Comparison of ENCODE assay signal across 8 cellular contexts in genomic region chr2:227471924-227472264, GRCh38. TPM values are rescaled to one million over a fixed set of nuclear protein-coding genes. Genes with fewer than 3 reads are reported as not detected.
DNase-seq lines count a peak whose midpoint lies in the region; FAIRE-seq and TF ChIP-seq lines count a peak whose summit lies in the region.

Gene AGFG1, plus strand, starts transcription at chr2:227472156. Its CDS starts 266 bp downstream, at chr2:227472422.

- H3K18ac ChIP-seq in neuronal stem cell (ENCODE audit: low read length), result peak within 1 kb of the TSS; percentile 97

- H2AFZ ChIP-seq in GM23248 (peak within 1 kb of the TSS; percentile 64; the same call in 1 of the 2 replicates), neuronal stem cell (ENCODE audit: low read length) (peak within 1 kb of the TSS; percentile 87)

- H3K4me2 ChIP-seq in GM23248 (ENCODE audit: unreplicated experiment) (peak within 1 kb of the TSS; percentile 97), neuronal stem cell (ENCODE audit: insufficient read depth, low read length, poor library complexity, severe bottlenecking) (peak within 1 kb of the TSS; percentile 78)

- peak within 1 kb of the TSS; percentile 68 for H3K23ac ChIP-seq in neuronal stem cell (ENCODE audit: low read depth, low read length, poor library complexity)

- H2BK120ac ChIP-seq in neuronal stem cell (ENCODE audit: low read depth, low read length), result no peak within 1 kb of the TSS

- H3K9ac ChIP-seq in GM23248 (peak within 1 kb of the TSS; percentile 95), neuronal stem cell (ENCODE audit: low read depth, low read length, poor library complexity) (peak within 1 kb of the TSS; percentile 97)

- peaks cover 9% of the 10 kb centered on the region for H3F3A ChIP-seq in GM23248 (ENCODE audit: insufficient read depth)

- H3K4me1 ChIP-seq in GM23248 (ENCODE audit: insufficient read depth) (peaks cover 33% of the 10 kb centered on the region), SJSA1 (replicated peaks) (peaks cover 16% of the 10 kb centered on the region), neuronal stem cell (ENCODE audit: control insufficient read depth in 2 of 2, insufficient read depth in 1 of 2, low read depth in 1 of 2, low read length in 2 of 2) (peaks cover 0 to 10% of the 10 kb centered on the region in 2 donors)

- peak within 1 kb of the TSS; percentile 53 for H2BK5ac ChIP-seq in neuronal stem cell (ENCODE audit: low read length)

- no peaks in the 10 kb centered on the region for H3K9me3 ChIP-seq in GM23248 (ENCODE audit: low read depth)
- H3K9me3 ChIP-seq in SJSA1 (replicated peaks), result no peaks in the 10 kb centered on the region
- no peaks in the 10 kb centered on the region for H3K9me3 ChIP-seq in neuronal stem cell (replicated peaks in 1 of 2; ENCODE audit: control insufficient read depth in 2 of 2, insufficient read depth in 1 of 2, low read depth in 1 of 2, low read length in 2 of 2)

- H2BK12ac ChIP-seq in neuronal stem cell (ENCODE audit: low read length), result no peak within 1 kb of the TSS

- H3K9me2 ChIP-seq in GM23248 (ENCODE audit: insufficient read depth), result no peaks in the 10 kb centered on the region

- H3K27ac ChIP-seq in GM23248 (peak within 1 kb of the TSS; percentile 77), SJSA1 (peak within 1 kb of the TSS; percentile 82), neuronal stem cell (replicated peaks; ENCODE audit: low read length) (peak within 1 kb of the TSS; percentile 78)

- WGBS in GM23248 (ENCODE audit: low coverage in 1 of 2, low lambda C conversion rate in 2 of 2, missing lambda C conversion rate in 2 of 2), 2 experiments, result 0% methylated on average over 13 to 20 of the region's 28 CpGs
- no CpG with 5 or more reads among the region's 28 CpGs for WGBS in neuronal stem cell (ENCODE audit: extremely low coverage in 2 of 2, insufficient read length in 2 of 2, insufficient replicate concordance in 1 of 2), 2 donors

- H3K4me3 ChIP-seq in GM23248, result peak within 1 kb of the TSS; percentile 81
- H3K4me3 ChIP-seq in SJSA1, result peak within 1 kb of the TSS; percentile 97
- peak within 1 kb of the TSS; percentile 95 to 99 for H3K4me3 ChIP-seq in neuronal stem cell (ENCODE audit: low read length in 2 of 2)

- H2BK15ac ChIP-seq in neuronal stem cell (ENCODE audit: low read length), result no peak within 1 kb of the TSS

- H4K20me1 ChIP-seq in GM23248 (ENCODE audit: insufficient read depth), result peaks cover 28% of the 10 kb centered on the region; the same call in 1 of the 2 replicates

- peaks cover 52% of the 10 kb centered on the region for H3K79me2 ChIP-seq in GM23248 (ENCODE audit: insufficient read depth)

- H3K36me3 ChIP-seq in GM23248 (ENCODE audit: low read depth) (no peaks in the 10 kb centered on the region), SJSA1 (peaks cover 10% of the 10 kb centered on the region), neuronal stem cell (replicated peaks in 1 of 2; ENCODE audit: control insufficient read depth in 2 of 2, insufficient read depth in 2 of 2, low read length in 2 of 2) (peaks cover 0 to 9% of the 10 kb centered on the region in 2 donors)

- H3K79me1 ChIP-seq in neuronal stem cell (ENCODE audit: low read depth, low read length), result no peaks in the 10 kb centered on the region

- H3K27me3 ChIP-seq in GM23248 (replicated peaks; ENCODE audit: insufficient read depth) (no peaks in the 10 kb centered on the region), SJSA1 (replicated peaks) (no peaks in the 10 kb centered on the region), neuronal stem cell (ENCODE audit: control insufficient read depth in 3 of 3, insufficient read depth in 3 of 3, low read depth in 1 of 3, low read length in 3 of 3) (no peaks in the 10 kb centered on the region)

- no peak within 1 kb of the TSS for H4K91ac ChIP-seq in neuronal stem cell (ENCODE audit: low read depth, low read length, poor library complexity)

- DNase-seq in GM23248, result peak; percentile 79
- peak; percentile 38 to 41 for DNase-seq in Kasumi-1 (lab: John Stamatoyannopoulos, UW)
- DNase-seq in SJSA1 (ENCODE audit: low read depth in 1 of 2, low spot score in 2 of 2), result peak; percentile 79 to 83
- peak; percentile 76 for DNase-seq in activated gamma-delta T cell treated with anti-CD3 and anti-CD28 coated beads, Interleukin-2, amount 50 U/mL, for 16 hours (ENCODE audit: low read depth)
- DNase-seq in foreskin melanocyte, result peak; percentile 63
- peak; percentile 77 for DNase-seq in neuronal stem cell (ENCODE audit: low spot score)

- H2AK5ac ChIP-seq in neuronal stem cell (ENCODE audit: low read depth, low read length), result peak within 1 kb of the TSS; percentile 70

- in situ Hi-C loops in GM23248 (cut with MboI), result no loop called here

- H4K8ac ChIP-seq in neuronal stem cell (ENCODE audit: low read depth, low read length), result no peak within 1 kb of the TSS

- FAIRE-seq in G401.6 (lab: Jason Lieb, UNC), result peak; percentile 78

- H3K14ac ChIP-seq in neuronal stem cell (ENCODE audit: low read length), result no peak within 1 kb of the TSS

- H3K4ac ChIP-seq in neuronal stem cell (ENCODE audit: low read length), result no peak within 1 kb of the TSS

- TF ChIP-seq CTCF in subcutaneous adipose tissue (IDR thresholded peaks at IDR 0.05; ENCODE audit: low read depth), result no peak

RNA-seq across cellular contexts. Expression of gene AGFG1, which starts in this region (rescaled TPM):
- 144 and 150 TPM in 2 replicates for total RNA-seq in GM23248 (2014; rRNA removed; shearing (Covaris generic))
- polyA plus RNA-seq in GM23248 (2016; fragmentation: Nextera tagmentation; extraction: Ambion mirVana), result 14.0 and 16.5 TPM in 2 replicates
- 40.2 and 122 TPM in 2 replicates for total RNA-seq in SJSA1 (2014; rRNA removed; shearing (Covaris generic))
- 46.2 TPM for polyA plus RNA-seq in neuronal stem cell (2013, experiment 1 of 2)
- polyA plus RNA-seq in neuronal stem cell (2013, experiment 2 of 2), result 47.7 TPM
- total RNA-seq in subcutaneous adipose tissue, result 100 to 1,000 TPM in 3 of 4 donors, 10 to 100 TPM in 1; 88.7 to 235 (median 146) TPM

Comparison
In these comparisons a context has a peak if more than half of its experiments do, and no peak if none do; other contexts are left out.
1. Peak in every context shown above with its lines: DNase-seq, H3K4me3 ChIP-seq and H3K27ac ChIP-seq.